ENCODE assay signal across 19 cellular contexts in the genomic region with DNA sequence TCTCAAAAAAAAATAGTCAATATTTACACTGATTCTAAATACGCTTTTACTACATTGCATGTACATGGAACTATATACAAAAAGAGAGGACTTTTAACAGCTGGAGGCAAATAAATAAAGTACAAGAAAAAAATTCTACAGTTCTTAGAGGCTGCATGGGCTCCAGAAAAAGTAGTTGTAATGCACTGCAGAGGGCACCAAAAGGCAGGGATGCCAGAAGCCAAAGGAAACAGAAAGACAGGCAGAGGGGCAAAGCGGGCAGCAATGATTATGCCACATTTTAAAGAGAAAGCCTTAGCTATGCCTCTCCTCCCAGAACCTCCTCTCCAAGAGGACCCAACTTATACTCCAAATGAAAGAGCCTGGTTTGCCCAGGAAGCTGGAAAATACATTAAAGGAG. TPM values are rescaled to one million over a fixed set of nuclear protein-coding genes. Genes with fewer than 3 reads are reported as not detected.
A peak's percentile ranks its signal among the peaks of the same experiment; 100 is the strongest.
DNase-seq lines count a peak whose midpoint lies in the region; FAIRE-seq and TF ChIP-seq lines count a peak whose summit lies in the region.
"Had no signal": no experiment of that assay in that cellular context is flagged by ENCODE, and none has a peak within 500 bp of the region (broad histone marks: within the 10 kb centered on the region; RNA-seq: fewer than 3 reads in every experiment).

No MANE protein-coding gene starts in this region.

- H3K4me3 ChIP-seq in bronchial epithelial cell (ENCODE audit: low read depth, low read length) (no peak overlapping the region), adrenal gland (no peak overlapping the region)
- H3K4me3 ChIP-seq: SK-N-MC, tibial nerve had no signal

- peak; percentile 24 for TF ChIP-seq CTCF in bronchial epithelial cell (IDR thresholded peaks at IDR 0.05; ENCODE audit: insufficient read depth, low read length, severe bottlenecking)
- no peak for TF ChIP-seq CTCF in adrenal gland (IDR thresholded peaks at IDR 0.05)

- no peaks in the 10 kb centered on the region for H3K9me3 ChIP-seq in adrenal gland (replicated peaks in 1 of 3)
- H3K9me3 ChIP-seq: tibial nerve had no signal

- H3K4me1 ChIP-seq in adrenal gland (replicated peaks in 1 of 2) = peaks cover 0 to 9% of the 10 kb centered on the region in 2 donors

- H3K27me3 ChIP-seq in bronchial epithelial cell (ENCODE audit: control insufficient read depth, insufficient read depth, low read length) (no peaks in the 10 kb centered on the region), adrenal gland (no peaks in the 10 kb centered on the region)
- H3K27me3 ChIP-seq: tibial nerve had no signal

- no peak overlapping the region for H3K27ac ChIP-seq in adrenal gland
- H3K27ac ChIP-seq: SK-N-MC, tibial nerve had no signal

- intact Hi-C loops in adrenal gland (cut with DNase I) = no loop called here

- FAIRE-seq in bronchial epithelial cell (lab: Jason Lieb, UNC) = no peak
- FAIRE-seq: astrocyte, GM12892, H54 had no signal

- H3K36me3 ChIP-seq in bronchial epithelial cell (ENCODE audit: control insufficient read depth, insufficient read depth, low read length) (no peaks in the 10 kb centered on the region), adrenal gland (replicated peaks in 1 of 2) (no peaks in the 10 kb centered on the region)
- H3K36me3 ChIP-seq: tibial nerve had no signal

- DNase-seq in DMS 273 (lab: John Stamatoyannopoulos, UW; ENCODE audit: unreplicated experiment) = peak; percentile 56
- DNase-seq in DMS 273 treated with DMSO at 0.1 percent for 48 hours (lab: John Stamatoyannopoulos, UW) = no peak
- DNase-seq in NAMALWA (ENCODE audit: low spot score) = peak; percentile 31
- no peak for DNase-seq in bronchial epithelial cell (ENCODE audit: low read depth)
- DNase-seq in medulla oblongata (ENCODE audit: extremely low spot score) = peak; percentile 26
- no peak for DNase-seq in G401 (ENCODE audit: low spot score)
- DNase-seq in NCI-H146 treated with DMSO at 0.1 percent for 48 hours (lab: John Stamatoyannopoulos, UW; ENCODE audit: unreplicated experiment) = no peak
- no peak for DNase-seq in adrenal gland
- DNase-seq: 8988T; activated CD4-positive, CD25-positive, alpha-beta regulatory T cell treated with anti-CD3 and anti-CD28 coated beads, Interleukin-2, amount 50 U/mL, for 72 hours; DMS153; mammary epithelial cell; NCI-H146; stimulated activated CD4-positive, alpha-beta T cell treated with anti-CD3 and anti-CD28 coated beads, Interleukin-12 subunit alpha, Interleukin-12 subunit beta, amount 100 ng/mL, for 4 hours had no signal

- TF ChIP-seq POLR2A in adrenal gland (IDR thresholded peaks at IDR 0.05) = no peak

- 58 to 64% (median 61%) methylated on average over 2 of the region's 2 CpGs for WGBS in adrenal gland, 4 donors

- in situ Hi-C loops in G401 (cut with HindIII; ENCODE audit: low sequenced_read_pairs) = no loop called here

RNA-seq across cellular contexts. Expression of gene ADCK2, which starts 11.6 kb away (rescaled TPM):
- total RNA-seq in bronchial epithelial cell (74.2 and 100 TPM in 2 replicates), adrenal gland (10 to 100 TPM; 10.8 to 33.9 (median 15.2) TPM)
- total RNA-seq in G401 (2014; rRNA removed; shearing (Covaris generic)) = 22.3 and 26.3 TPM in 2 replicates
- 1 to 10 TPM; 6.8 to 9.9 (median 7.2) TPM for polyA plus RNA-seq in adrenal gland

RNA-seq across cellular contexts. Expression of gene DENND2A, which starts 20.5 kb away (rescaled TPM):
- 0.26 TPM in 1 of 2 replicates, not detected in the other for total RNA-seq in bronchial epithelial cell
- 7.9 and 13.4 TPM in 2 replicates for total RNA-seq in G401 (2014; rRNA removed; shearing (Covaris generic))
- 10 to 100 TPM in 1 of 8 donors, 1 to 10 TPM in 7; 4.1 to 10.9 (median 6.7) TPM for total RNA-seq in adrenal gland
- 1 to 10 TPM; 3.0 to 8.4 (median 5.5) TPM for polyA plus RNA-seq in adrenal gland

RNA-seq across cellular contexts. Expression of gene NDUFB2, which starts 35.4 kb away (rescaled TPM):
- 99.5 and 123 TPM in 2 replicates for total RNA-seq in bronchial epithelial cell
- total RNA-seq in G401 (2014; rRNA removed; shearing (Covaris generic)) = 240 and 476 TPM in 2 replicates
- total RNA-seq in adrenal gland = 100 to 1,000 TPM; 188 to 465 (median 214) TPM
- 100 to 1,000 TPM; 172 to 211 (median 194) TPM for polyA plus RNA-seq in adrenal gland

Comparison
In these comparisons a context has a peak if more than half of its experiments do, and no peak if none do; other contexts are left out.
1. DNase-seq: peak in DMS 273 (single experiment), NAMALWA (single experiment) and medulla oblongata (single experiment); none in DMS 273 treated with DMSO at 0.1 percent for 48 hours (single experiment), bronchial epithelial cell (single experiment), G401 (single experiment), NCI-H146 treated with DMSO at 0.1 percent for 48 hours (single experiment) and adrenal gland (0 of 7).